Comparison of ENCODE assay signal across 10 cellular contexts in genomic region chr9:136011703-136012496, GRCh38. TPM values are rescaled to one million over a fixed set of nuclear protein-coding genes. Genes with fewer than 3 reads are reported as not detected.
DNase-seq lines count a peak whose midpoint lies in the region; ATAC-seq and TF ChIP-seq lines count a peak whose summit lies in the region.
"Had no signal": no experiment of that assay in that cellular context is flagged by ENCODE, and none has a peak within 500 bp of the region (broad histone marks: within the 10 kb centered on the region; RNA-seq: fewer than 3 reads in every experiment).

No MANE protein-coding gene starts in this region.

- H3K9me3 ChIP-seq in right cardiac atrium (ENCODE audit: control insufficient read depth, low read length) (no peaks in the 10 kb centered on the region), prostate gland (no peaks in the 10 kb centered on the region)
- H3K9me3 ChIP-seq: Caco-2, neutrophil had no signal

- H3K36me3 ChIP-seq in prostate gland, result no peaks in the 10 kb centered on the region

- H3K4me1 ChIP-seq in right cardiac atrium (ENCODE audit: control insufficient read depth, insufficient read depth, low read length), result peaks cover 5% of the 10 kb centered on the region
- no peaks in the 10 kb centered on the region for H3K4me1 ChIP-seq in prostate gland (replicated peaks)

- WGBS in right cardiac atrium, result 70% methylated on average over 59 of the region's 59 CpGs
- 81% methylated on average over 42 of the region's 59 CpGs for whole genome bisulfite sequencing in prostate gland

- DNase-seq in EH (ENCODE audit: low read depth) (peak; percentile 46), astrocyte of the hippocampus (ENCODE audit: low read depth, low spot score) (peak; percentile 87), right cardiac atrium (peak; percentile 94 to 97 (median 96)), renal cortical epithelial cell (ENCODE audit: low read depth) (peak; percentile 5), prostate gland (ENCODE audit: low spot score) (no peak), cerebellum (ENCODE audit: low spot score) (no peak), iPS-NIHi11 (ENCODE audit: low spot score) (no peak)

- intact Hi-C loops in right cardiac atrium (cut with DNase I) (loop anchor here in 1 of 4 donors (10.0 kb wide), 1 partner anchor 73 kb away; no protein-coding TSS in a partner anchor), prostate gland (cut with DNase I) (no loop called here)

- H3K27ac ChIP-seq in right cardiac atrium (ENCODE audit: low read length), result peak overlapping the region; percentile 43
- H3K27ac ChIP-seq in prostate gland, result peak overlapping the region in 1 of 2 donors; percentile 43
- H3K27ac ChIP-seq: neutrophil had no signal

- no peak for TF ChIP-seq CTCF in prostate gland (IDR thresholded peaks at IDR 0.05)

- TF ChIP-seq POLR2A in prostate gland (IDR thresholded peaks at IDR 0.05), result no peak

- H3K27me3 ChIP-seq in right cardiac atrium (ENCODE audit: control insufficient read depth, insufficient read depth), result no peaks in the 10 kb centered on the region
- H3K27me3 ChIP-seq in prostate gland (replicated peaks; ENCODE audit: insufficient read depth), result no peaks in the 10 kb centered on the region
- H3K27me3 ChIP-seq: neutrophil had no signal

- H3K4me3 ChIP-seq in right cardiac atrium (ENCODE audit: low read length) (no peak overlapping the region), prostate gland (no peak overlapping the region)

- ATAC-seq in right cardiac atrium (peak; percentile 82 to 84), GM18502 (IDR thresholded peaks at IDR 0.05; ENCODE audit: poor library complexity, unreplicated experiment) (no peak)

RNA-seq across cellular contexts. Expression of gene UBAC1, which starts 50.7 kb away (rescaled TPM):
- total RNA-seq in right cardiac atrium (10 to 100 TPM; 64.0 to 88.7 (median 76.2) TPM), renal cortical epithelial cell (22.1 and 29.1 TPM in 2 replicates), prostate gland (10 to 100 TPM; 53.7 to 59.1 TPM), cerebellum (21.1 TPM)
- 83.3 TPM for polyA plus RNA-seq in right cardiac atrium

Comparison
In these comparisons a context has a peak if more than half of its experiments do, and no peak if none do; other contexts are left out.
1. DNase-seq: peak in EH (single experiment), astrocyte of the hippocampus (single experiment), right cardiac atrium (3 of 3) and renal cortical epithelial cell (single experiment); none in prostate gland (single experiment), cerebellum (single experiment) and iPS-NIHi11 (single experiment).